In the genomic region with DNA sequence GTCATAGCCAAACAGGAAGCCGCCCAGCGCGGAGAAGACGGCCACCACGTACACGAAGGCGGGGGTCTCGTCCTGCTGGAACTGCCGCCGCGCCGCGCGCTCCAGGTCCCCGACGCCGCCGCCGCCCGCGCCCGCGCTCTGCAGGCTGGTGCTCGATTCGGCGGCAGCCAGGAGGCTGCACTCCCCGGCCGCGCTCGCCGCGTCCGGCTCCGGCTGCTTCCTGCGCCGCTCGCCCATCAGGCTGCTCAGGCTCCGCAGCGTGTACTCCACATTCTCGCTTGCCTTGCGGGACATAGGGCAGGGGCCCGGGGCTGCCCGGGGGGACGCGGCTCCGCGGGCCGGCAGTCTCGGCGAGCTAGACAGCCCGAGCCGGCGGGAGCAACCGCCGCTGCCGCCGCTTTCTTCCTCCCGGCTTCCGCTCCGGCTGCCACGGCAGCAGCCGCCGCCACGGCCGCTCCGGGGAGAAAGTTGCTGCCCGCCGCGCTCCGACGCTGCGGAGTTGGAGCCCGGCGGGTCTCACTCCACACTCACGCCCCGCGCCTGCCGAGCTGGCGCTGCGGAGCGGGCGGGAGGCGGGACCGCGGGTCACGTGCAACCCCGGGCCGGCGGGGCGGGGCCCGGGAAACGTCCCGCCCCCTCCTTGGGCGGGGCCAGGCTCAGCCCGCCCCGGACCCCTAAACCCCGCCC, we compare ENCODE assay signal across 8 cellular contexts. TPM values are rescaled to one million over a fixed set of nuclear protein-coding genes. Genes with fewer than 3 reads are reported as not detected.
DNase-seq lines count a peak whose midpoint lies in the region; ATAC-seq lines count a peak whose summit lies in the region.

SLC2A13 (minus strand) TSS at position 567 of the 687 bp plus-strand sequence; CDS start at position 294, 273 bp downstream.

- H3K4me1 ChIP-seq in ectodermal cell (ENCODE audit: control insufficient read depth, insufficient read depth, low read length) = peaks cover 7% of the 10 kb centered on the region

- peaks cover 12% of the 10 kb centered on the region for H3K27me3 ChIP-seq in ectodermal cell (ENCODE audit: control insufficient read depth, insufficient read depth, low read length, poor library complexity, severe bottlenecking)

- DNase-seq in AG20443 (ENCODE audit: low spot score) (peak; percentile 97), NCI-H526 treated with DMSO at 0.1 percent for 48 hours (lab: John Stamatoyannopoulos, UW) (peak; percentile 36), medulla oblongata (ENCODE audit: extremely low spot score) (peak; percentile 87)
- peak; percentile 73 for DNase-seq in activated CD4-positive, alpha-beta memory T cell treated with anti-CD3 and anti-CD28 coated beads, Interleukin-2, amount 10 ng/mL, durations not matched to agents 7 days and 5 days
- peak; percentile 40 to 63 (median 53) for DNase-seq in stimulated activated CD4-positive, alpha-beta T cell treated with anti-CD3 and anti-CD28 coated beads, TNF-alpha, amount 100 ng/mL, for 48 hours (ENCODE audit: low read depth in 3 of 3)

- H3K27ac Mint-ChIP-seq in activated CD4-positive, alpha-beta memory T cell treated with anti-CD3 and anti-CD28 coated beads, Interleukin-2, amount 10 ng/mL, durations not matched to agents 7 days and 5 days = peak within 1 kb of the TSS; percentile 16

- peak; percentile 88 for ATAC-seq in GM18909 (IDR thresholded peaks at IDR 0.05; ENCODE audit: poor library complexity, unreplicated experiment)
- ATAC-seq in HG03135 (IDR thresholded peaks at IDR 0.05; ENCODE audit: unreplicated experiment) = peak; percentile 87

- peaks cover 27% of the 10 kb centered on the region for H3K4me1 Mint-ChIP-seq in activated CD4-positive, alpha-beta memory T cell treated with anti-CD3 and anti-CD28 coated beads, Interleukin-2, amount 10 ng/mL, durations not matched to agents 7 days and 5 days

- H3K27ac ChIP-seq in ectodermal cell (ENCODE audit: insufficient read depth, low read depth, low read length, poor library complexity, severe bottlenecking) = no peak within 1 kb of the TSS

- POLR2A ChIA-PET in activated CD4-positive, alpha-beta memory T cell treated with anti-CD3 and anti-CD28 coated beads, Interleukin-2, amount 10 ng/mL, durations not matched to agents 7 days and 5 days (lab: Charles Lee) = interaction anchor here (0.8 to 1.1 kb wide), 2 partner anchors 94 to 486 kb away, joined by 3 to 4 read pairs; partner anchors contain the start of gene ABCD2

- H3K9me3 Mint-ChIP-seq in activated CD4-positive, alpha-beta memory T cell treated with anti-CD3 and anti-CD28 coated beads, Interleukin-2, amount 10 ng/mL, durations not matched to agents 7 days and 5 days = no peaks in the 10 kb centered on the region

- CTCF ChIA-PET in activated CD4-positive, alpha-beta memory T cell treated with anti-CD3 and anti-CD28 coated beads, Interleukin-2, amount 10 ng/mL, durations not matched to agents 7 days and 5 days (lab: Charles Lee) = interaction anchor here (0.8 to 6.4 kb wide), 6 partner anchors 9 to 486 kb away, joined by 3 to 55 read pairs (median 4); partner anchors contain the start of gene ABCD2

- peaks cover 35% of the 10 kb centered on the region for H3K27me3 Mint-ChIP-seq in activated CD4-positive, alpha-beta memory T cell treated with anti-CD3 and anti-CD28 coated beads, Interleukin-2, amount 10 ng/mL, durations not matched to agents 7 days and 5 days

- H3K36me3 ChIP-seq in ectodermal cell (ENCODE audit: control insufficient read depth, insufficient read depth, low read length) = no peaks in the 10 kb centered on the region

- 0% methylated on average over 97 of the region's 97 CpGs for WGBS in ectodermal cell, 2 experiments

- H3K4me3 ChIP-seq in ectodermal cell (ENCODE audit: insufficient read depth, low read depth, low read length) = peak within 1 kb of the TSS; percentile 63

- peak within 1 kb of the TSS; percentile 76 for H3K4me3 Mint-ChIP-seq in activated CD4-positive, alpha-beta memory T cell treated with anti-CD3 and anti-CD28 coated beads, Interleukin-2, amount 10 ng/mL, durations not matched to agents 7 days and 5 days

- H3K36me3 Mint-ChIP-seq in activated CD4-positive, alpha-beta memory T cell treated with anti-CD3 and anti-CD28 coated beads, Interleukin-2, amount 10 ng/mL, durations not matched to agents 7 days and 5 days (ENCODE audit: low read depth) = no peaks in the 10 kb centered on the region

- H3K9me3 ChIP-seq in ectodermal cell (ENCODE audit: control insufficient read depth, low read length) = no peaks in the 10 kb centered on the region

RNA-seq across cellular contexts. Expression of gene SLC2A13, which starts in this region (rescaled TPM):
- total RNA-seq in activated CD4-positive, alpha-beta memory T cell treated with anti-CD3 and anti-CD28 coated beads, Interleukin-2, amount 10 ng/mL, durations not matched to agents 7 days and 5 days = 1 to 10 TPM; 3.2 to 3.4 TPM
- polyA plus RNA-seq in ectodermal cell (2013, experiment 1 of 4) = 4.0 TPM
- polyA plus RNA-seq in ectodermal cell (2013, experiment 2 of 4) = 5.3 TPM
- polyA plus RNA-seq in ectodermal cell (2013, experiment 3 of 4) = 5.3 TPM
- polyA plus RNA-seq in ectodermal cell (2013, experiment 4 of 4) = 5.2 TPM

Comparison
In these comparisons a context has a peak if more than half of its experiments do, and no peak if none do; other contexts are left out.
1. DNase-seq: peak in every context shown above with its lines; median percentile 97 in AG20443; 87 in medulla oblongata; 73 in activated CD4-positive, alpha-beta memory T cell treated with anti-CD3 and anti-CD28 coated beads, Interleukin-2, amount 10 ng/mL, durations not matched to agents 7 days and 5 days; 53 in stimulated activated CD4-positive, alpha-beta T cell treated with anti-CD3 and anti-CD28 coated beads, TNF-alpha, amount 100 ng/mL, for 48 hours; 36 in NCI-H526 treated with DMSO at 0.1 percent for 48 hours.